Comparison of ENCODE assay signal across 18 cellular contexts in the genomic region with DNA sequence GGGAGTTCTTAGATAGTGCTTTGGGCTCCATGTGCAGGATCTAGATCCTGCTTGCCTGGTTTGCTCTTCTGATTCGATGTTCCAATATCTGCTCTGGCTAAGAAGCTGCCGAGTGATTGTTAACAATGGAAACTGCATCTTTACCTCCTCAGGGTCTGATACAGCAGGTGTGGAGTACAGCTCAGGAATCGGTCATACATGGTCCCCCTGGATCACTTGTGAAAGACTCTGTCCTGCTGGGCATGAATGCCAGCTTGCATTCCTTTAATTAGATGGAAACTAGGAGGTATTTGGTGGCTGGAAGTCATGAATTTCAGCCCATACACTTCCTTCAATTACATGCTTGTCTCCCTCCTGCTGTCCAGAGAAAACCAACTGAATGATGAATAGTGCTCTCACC.
DNase-seq lines count a peak whose midpoint lies in the region; ATAC-seq and TF ChIP-seq lines count a peak whose summit lies in the region.
"Had no signal": no experiment of that assay in that cellular context is flagged by ENCODE, and none has a peak within 500 bp of the region (broad histone marks: within the 10 kb centered on the region; RNA-seq: fewer than 3 reads in every experiment).

No MANE protein-coding gene starts in this region.

- no peaks in the 10 kb centered on the region for H3K4me1 Mint-ChIP-seq in activated CD4-positive, alpha-beta T cell treated with anti-CD3 and anti-CD28 coated beads, Interleukin-2, amount 10 ng/mL, durations not matched to agents 7 days and 5 days
- H3K4me1 Mint-ChIP-seq in endodermal cell (peaks cover 17% of the 10 kb centered on the region), nephron progenitor cell (peaks cover 47% of the 10 kb centered on the region)
- H3K4me1 Mint-ChIP-seq in naive thymus-derived CD4-positive, alpha-beta T cell = peaks cover 0 to 2% (median 0%) of the 10 kb centered on the region in 7 donors
- H3K4me1 Mint-ChIP-seq: CD14-positive monocyte; CD4-positive, alpha-beta memory T cell had no signal

- H3K9ac ChIP-seq in endodermal cell (ENCODE audit: extremely low read depth, low read length, poor library complexity, severe bottlenecking) = no peak overlapping the region
- H3K9ac ChIP-seq: BLaER1 had no signal

- H3K4me1 ChIP-seq in endodermal cell (ENCODE audit: control insufficient read depth, insufficient read depth, low read length) = no peaks in the 10 kb centered on the region
- H3K4me1 ChIP-seq in naive thymus-derived CD4-positive, alpha-beta T cell (ENCODE audit: control insufficient read depth in 2 of 2, insufficient read depth in 2 of 2, low read length in 2 of 2) = no peaks in the 10 kb centered on the region

- H3K4me3 ChIP-seq in endodermal cell (ENCODE audit: low read length) = no peak overlapping the region
- no peak overlapping the region for H3K4me3 ChIP-seq in naive thymus-derived CD4-positive, alpha-beta T cell (ENCODE audit: low read length)
- H3K4me3 ChIP-seq: BLaER1 had no signal

- no peak overlapping the region for H3K4me3 Mint-ChIP-seq in activated CD4-positive, alpha-beta T cell treated with anti-CD3 and anti-CD28 coated beads, Interleukin-2, amount 10 ng/mL, durations not matched to agents 7 days and 5 days
- H3K4me3 Mint-ChIP-seq in endodermal cell (no peak overlapping the region), nephron progenitor cell (no peak overlapping the region)
- H3K4me3 Mint-ChIP-seq in naive thymus-derived CD4-positive, alpha-beta T cell = no peak overlapping the region
- H3K4me3 Mint-ChIP-seq: CD14-positive monocyte; CD4-positive, alpha-beta memory T cell had no signal

- TF ChIP-seq CTCF in endodermal cell (conservative IDR thresholded peaks at IDR 0.05) = no peak
- TF ChIP-seq CTCF in nephron progenitor cell (IDR thresholded peaks at IDR 0.05) = no peak
- no peak for TF ChIP-seq CTCF in GM10266 (IDR thresholded peaks at IDR 0.05; ENCODE audit: control insufficient read depth, insufficient read depth, low read depth, missing control alignments)

- peaks cover 45% of the 10 kb centered on the region for H3K27me3 Mint-ChIP-seq in activated CD4-positive, alpha-beta T cell treated with anti-CD3 and anti-CD28 coated beads, Interleukin-2, amount 10 ng/mL, durations not matched to agents 7 days and 5 days
- H3K27me3 Mint-ChIP-seq in endodermal cell (ENCODE audit: insufficient read depth) (no peaks in the 10 kb centered on the region), nephron progenitor cell (ENCODE audit: low read depth, poor library complexity) (no peaks in the 10 kb centered on the region)
- H3K27me3 Mint-ChIP-seq in naive thymus-derived CD4-positive, alpha-beta T cell = peaks cover 7 to 28% (median 16%) of the 10 kb centered on the region in 5 donors

- H3K27ac Mint-ChIP-seq in activated CD4-positive, alpha-beta T cell treated with anti-CD3 and anti-CD28 coated beads, Interleukin-2, amount 10 ng/mL, durations not matched to agents 7 days and 5 days = peak overlapping the region; percentile 3
- no peak overlapping the region for H3K27ac Mint-ChIP-seq in endodermal cell
- H3K27ac Mint-ChIP-seq in nephron progenitor cell = peak overlapping the region; percentile 29
- H3K27ac Mint-ChIP-seq in naive thymus-derived CD4-positive, alpha-beta T cell = no peak overlapping the region
- H3K27ac Mint-ChIP-seq: CD14-positive monocyte; CD4-positive, alpha-beta memory T cell had no signal

- H3K27ac ChIP-seq in endodermal cell (ENCODE audit: low read depth, low read length) = peak overlapping the region; percentile 76
- H3K27ac ChIP-seq in naive thymus-derived CD4-positive, alpha-beta T cell (ENCODE audit: low read depth, low read length) = no peak overlapping the region
- H3K27ac ChIP-seq: BLaER1, HL-60 had no signal

- intact Hi-C loops in naive thymus-derived CD4-positive, alpha-beta T cell (cut with micrococcal nuclease) = no loop called here
- intact Hi-C loops in posterior vena cava (cut with DNase I) = no loop called here

- no peak for ATAC-seq in naive thymus-derived CD4-positive, alpha-beta T cell

- no peaks in the 10 kb centered on the region for H3K9me3 Mint-ChIP-seq in activated CD4-positive, alpha-beta T cell treated with anti-CD3 and anti-CD28 coated beads, Interleukin-2, amount 10 ng/mL, durations not matched to agents 7 days and 5 days
- H3K9me3 Mint-ChIP-seq in endodermal cell (no peaks in the 10 kb centered on the region), nephron progenitor cell (no peaks in the 10 kb centered on the region)
- peaks cover 0 to under 1% (median 0%) of the 10 kb centered on the region in 11 donors for H3K9me3 Mint-ChIP-seq in naive thymus-derived CD4-positive, alpha-beta T cell
- H3K9me3 Mint-ChIP-seq: CD4-positive, alpha-beta memory T cell had no signal

- POLR2A ChIA-PET in activated CD4-positive, alpha-beta T cell treated with anti-CD3 and anti-CD28 coated beads, Interleukin-2, amount 10 ng/mL, durations not matched to agents 7 days and 5 days (lab: Charles Lee) = no interaction called here
- POLR2A ChIA-PET in naive thymus-derived CD4-positive, alpha-beta T cell (lab: Charles Lee) = no interaction called here

- CTCF ChIA-PET in activated CD4-positive, alpha-beta T cell treated with anti-CD3 and anti-CD28 coated beads, Interleukin-2, amount 10 ng/mL, durations not matched to agents 7 days and 5 days (lab: Charles Lee) = interaction anchor here (0.7 kb wide), 1 partner anchor 481 kb away, joined by 3 read pairs; no protein-coding TSS in a partner anchor
- CTCF ChIA-PET in naive thymus-derived CD4-positive, alpha-beta T cell (lab: Charles Lee) = no interaction called here

- no peaks in the 10 kb centered on the region for H3K9me3 ChIP-seq in endodermal cell (ENCODE audit: control insufficient read depth, low read length)
- no peaks in the 10 kb centered on the region for H3K9me3 ChIP-seq in naive thymus-derived CD4-positive, alpha-beta T cell (ENCODE audit: control insufficient read depth in 2 of 3, low read length in 3 of 3)
- H3K9me3 ChIP-seq: BLaER1 had no signal

- H3K36me3 Mint-ChIP-seq in activated CD4-positive, alpha-beta T cell treated with anti-CD3 and anti-CD28 coated beads, Interleukin-2, amount 10 ng/mL, durations not matched to agents 7 days and 5 days (ENCODE audit: low read depth) = no peaks in the 10 kb centered on the region
- H3K36me3 Mint-ChIP-seq in endodermal cell (ENCODE audit: low read depth) (no peaks in the 10 kb centered on the region), nephron progenitor cell (ENCODE audit: low read depth) (no peaks in the 10 kb centered on the region)
- no peaks in the 10 kb centered on the region for H3K36me3 Mint-ChIP-seq in naive thymus-derived CD4-positive, alpha-beta T cell
- H3K36me3 Mint-ChIP-seq: CD14-positive monocyte; CD4-positive, alpha-beta memory T cell had no signal

- no peaks in the 10 kb centered on the region for H3K27me3 ChIP-seq in endodermal cell (ENCODE audit: control insufficient read depth, insufficient read depth, low read length, poor library complexity, severe bottlenecking)
- H3K27me3 ChIP-seq in naive thymus-derived CD4-positive, alpha-beta T cell (ENCODE audit: control insufficient read depth in 2 of 2, insufficient read depth in 2 of 2, low read length in 2 of 2) = no peaks in the 10 kb centered on the region
- H3K27me3 ChIP-seq: BLaER1 had no signal

- DNase-seq in activated CD4-positive, alpha-beta T cell treated with anti-CD3 and anti-CD28 coated beads, Interleukin-2, amount 10 ng/mL, durations not matched to agents 7 days and 5 days = no peak
- DNase-seq in activated CD4-positive, alpha-beta T cell treated with anti-CD3 and anti-CD28 coated beads for 48 hours = no peak
- DNase-seq in endodermal cell (peak; percentile 72), nephron progenitor cell (no peak), GM10266 (ENCODE audit: extremely low spot score) (no peak), posterior vena cava (ENCODE audit: low spot score) (no peak)
- no peak for DNase-seq in naive thymus-derived CD4-positive, alpha-beta T cell
- DNase-seq in activated effector memory CD4-positive, alpha-beta T cell treated with Interleukin-2 at 50 U/mL for 16 hours = no peak
- DNase-seq: 8988T; CD4-positive, alpha-beta memory T cell; DMS53; DND-41; EL; HCEC 1CT; IMR-90 had no signal

- no peaks in the 10 kb centered on the region for H3K36me3 ChIP-seq in endodermal cell (ENCODE audit: control insufficient read depth, insufficient read depth, low read length)
- H3K36me3 ChIP-seq in naive thymus-derived CD4-positive, alpha-beta T cell (ENCODE audit: control insufficient read depth in 2 of 3, insufficient read depth in 3 of 3, low read length in 3 of 3) = no peaks in the 10 kb centered on the region
- H3K36me3 ChIP-seq: BLaER1 had no signal

- WGBS in endodermal cell (ENCODE audit: insufficient coverage in 1 of 2, insufficient read length in 1 of 2), 2 experiments = 84 to 87% methylated on average over 2 to 3 of the region's 3 CpGs

Comparison
In these comparisons a context has a peak if more than half of its experiments do, and no peak if none do; other contexts are left out.
1. H3K27ac Mint-ChIP-seq: peak in activated CD4-positive, alpha-beta T cell treated with anti-CD3 and anti-CD28 coated beads, Interleukin-2, amount 10 ng/mL, durations not matched to agents 7 days and 5 days (single experiment) and nephron progenitor cell (single experiment); none in endodermal cell (single experiment) and naive thymus-derived CD4-positive, alpha-beta T cell (0 of 9).